ENCODE assay signal across 1 cellular context in the genomic region with DNA sequence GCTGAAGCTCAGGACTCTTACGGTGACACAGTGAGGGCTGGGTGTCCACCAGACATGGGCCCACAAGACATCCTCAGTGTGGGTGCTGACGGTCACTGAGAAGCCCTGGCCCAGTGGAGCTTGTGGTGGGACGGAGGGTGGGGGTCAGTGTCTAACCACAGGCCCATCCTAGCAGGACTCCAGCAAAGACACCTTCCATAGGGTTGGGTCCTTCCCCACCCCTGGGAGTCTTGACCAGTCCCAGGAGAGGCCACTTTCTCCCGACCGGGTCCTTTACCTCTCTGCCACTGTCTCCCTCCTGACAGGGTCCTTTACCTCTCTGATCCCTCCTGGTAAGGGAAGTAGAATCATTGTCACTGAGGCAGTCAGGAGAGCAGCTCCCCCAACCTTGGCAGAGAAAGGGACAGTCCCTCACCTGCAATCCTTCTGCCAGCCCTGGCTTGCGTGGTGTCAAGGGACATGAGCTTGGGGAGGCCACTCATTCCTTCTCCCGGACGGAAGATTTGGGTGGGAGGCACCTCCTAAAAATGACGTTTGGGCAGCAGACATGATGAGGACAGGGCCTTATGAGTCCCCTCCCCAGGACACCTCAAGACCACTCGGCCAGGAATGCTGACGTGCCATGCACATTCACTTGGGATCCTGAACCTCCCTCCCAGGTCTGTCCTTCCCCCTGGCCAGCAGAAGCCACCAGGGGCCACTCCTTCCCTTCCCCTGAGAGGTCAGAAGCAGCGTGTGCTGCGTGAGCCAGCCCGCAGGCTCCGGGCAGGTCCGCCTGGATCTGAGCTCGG.
TF ChIP-seq lines count a peak whose summit lies in the region.

No MANE protein-coding gene starts in this region.

TF ChIP-seq in K562, 482 proteins besides CTCF, POLR2A, EP300 and RAD21 (continued from another document):
- peak; percentile 69; the same call in 1 of the 2 replicates for TF ChIP-seq HINFP (tag; conservative IDR thresholded peaks at IDR 0.05; ENCODE audit: low read depth)
